24 cellular contexts compared by ENCODE assay signal in the genomic region with DNA sequence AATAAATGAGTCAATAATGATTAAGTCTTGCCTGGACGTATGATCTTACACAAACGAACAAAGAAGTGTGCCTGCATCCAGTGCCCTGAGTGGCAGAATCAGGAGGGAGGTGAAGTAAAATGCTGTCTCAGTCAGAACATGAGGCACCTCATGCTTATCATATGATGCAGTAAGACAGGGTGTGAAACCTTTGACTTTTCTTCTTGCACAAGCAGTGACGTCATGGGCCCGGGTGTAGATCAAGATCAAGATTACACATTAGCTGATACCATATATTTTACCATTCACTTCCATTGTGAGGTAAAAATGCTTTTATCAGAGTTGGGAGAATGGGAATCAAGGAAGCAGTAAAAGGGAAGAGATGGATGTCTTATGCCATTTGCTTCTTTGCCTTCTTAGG.
"Had no signal": no experiment of that assay in that cellular context is flagged by ENCODE, and none has a peak within 500 bp of the region (broad histone marks: within the 10 kb centered on the region; RNA-seq: fewer than 3 reads in every experiment).

No MANE protein-coding gene starts in this region.

- ATAC-seq: activated CD8-positive, alpha-beta memory T cell treated with anti-CD3 and anti-CD28 coated beads, Interleukin-2, amount 10 ng/mL, durations not matched to agents 7 days and 5 days; body of pancreas; WTC11 had no signal

- H3K27ac ChIP-seq: ascending aorta, body of pancreas, Peyer's patch, RWPE1, SJCRH30 had no signal

- H3K36me3 ChIP-seq: ascending aorta, Peyer's patch, SJCRH30 had no signal

- H3K9me3 ChIP-seq: ascending aorta, body of pancreas, Peyer's patch, SJCRH30 had no signal

- H3K4me1 ChIP-seq: ascending aorta, body of pancreas, Peyer's patch, SJCRH30 had no signal

- DNase-seq: activated CD4-positive, alpha-beta T cell treated with anti-CD3 and anti-CD28 coated beads, Interleukin-2, amount 10 ng/mL, durations not matched to agents 24 days and 14 days; activated CD4-positive, alpha-beta T cell treated with anti-CD3 and anti-CD28 coated beads, Interleukin-2, amount 50 U/mL, for 48 hours; activated CD4-positive, CD25-positive, alpha-beta regulatory T cell treated with anti-CD3 and anti-CD28 coated beads, Interleukin-2, amount 50 U/mL, for 72 hours; activated CD8-positive, alpha-beta memory T cell treated with anti-CD3 and anti-CD28 coated beads, Interleukin-2, amount 10 ng/mL, durations not matched to agents 7 days and 5 days; activated effector memory CD4-positive, alpha-beta T cell treated with Interleukin-2 at 50 U/mL for 16 hours; activated naive CD4-positive, alpha-beta T cell; activated T-cell treated with anti-CD3 and anti-CD28 coated beads, Interleukin-2, amount 50 U/mL, for 24 hours; body of pancreas; Kasumi-1; KBM-7; NCI-H1092 treated with DMSO at 0.1 percent for 48 hours; NCI-H1417 treated with DMSO at 0.1 percent for 48 hours; NCI-H1694; NCI-H2029; NCI-H2107; NCI-H345; NCI-H510A treated with DMSO at 0.1 percent for 48 hours; NCI-H69; Peyer's patch; Right ventricle myocardium superior; SJCRH30 had no signal

- H3K4me3 ChIP-seq: ascending aorta, body of pancreas, Peyer's patch, SJCRH30 had no signal

- H3K27me3 ChIP-seq: ascending aorta, body of pancreas, Peyer's patch, SJCRH30 had no signal
